Comparison of ENCODE assay signal across 8 cellular contexts in the genomic region with DNA sequence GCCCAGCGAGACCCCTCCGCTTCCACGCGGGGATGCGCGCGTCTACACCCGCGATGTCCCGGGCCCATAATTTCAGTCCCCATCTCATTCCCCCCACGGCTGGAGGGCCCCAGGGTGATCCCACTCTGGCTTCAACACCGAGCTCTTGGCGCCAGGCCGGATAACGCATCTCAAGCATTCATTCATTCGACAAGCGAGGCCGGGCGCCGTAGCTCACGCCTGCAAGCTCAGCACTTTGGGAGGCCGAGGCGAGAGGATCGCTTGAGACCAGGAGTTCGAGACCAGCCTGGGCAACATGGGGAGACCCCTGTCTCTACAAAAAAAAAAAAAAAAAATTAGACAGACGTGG. TPM values are rescaled to one million over a fixed set of nuclear protein-coding genes. Genes with fewer than 3 reads are reported as not detected.
DNase-seq lines count a peak whose midpoint lies in the region; ATAC-seq and TF ChIP-seq lines count a peak whose summit lies in the region.

No MANE protein-coding gene starts in this region.

- H3K9me3 ChIP-seq in ES-I3 (ENCODE audit: control insufficient read depth, insufficient read depth, low read length) = no peaks in the 10 kb centered on the region
- no peaks in the 10 kb centered on the region for H3K9me3 ChIP-seq in OCI-LY1 (ENCODE audit: low read length)
- H3K9me3 ChIP-seq in esophagus (ENCODE audit: control insufficient read depth in 2 of 2, insufficient read depth in 1 of 2, low read depth in 1 of 2, low read length in 1 of 2) = no peaks in the 10 kb centered on the region
- H3K9me3 ChIP-seq in trophoblast cell (ENCODE audit: insufficient read depth, low read depth, low read length) = peaks cover 3% of the 10 kb centered on the region

- H3K4me2 ChIP-seq in OCI-LY1 (ENCODE audit: low read length) = peak overlapping the region; percentile 76
- peak overlapping the region; percentile 64 for H3K4me2 ChIP-seq in trophoblast cell (ENCODE audit: low read length)

- no peaks in the 10 kb centered on the region for H3K9me2 ChIP-seq in OCI-LY1 (ENCODE audit: low read depth, low read length)

- no peak for ATAC-seq in HG03159 (IDR thresholded peaks at IDR 0.05; ENCODE audit: unreplicated experiment)

- H3K4me1 ChIP-seq in ES-I3 (ENCODE audit: insufficient read depth, low read length) = no peaks in the 10 kb centered on the region; the same call in 1 of the 2 replicates
- peaks cover 27% of the 10 kb centered on the region for H3K4me1 ChIP-seq in OCI-LY1 (ENCODE audit: insufficient read depth, low read length, severe bottlenecking)
- peaks cover 0 to 7% of the 10 kb centered on the region in 2 donors for H3K4me1 ChIP-seq in esophagus (ENCODE audit: control insufficient read depth in 2 of 2, insufficient read depth in 2 of 2, low read length in 1 of 2)
- H3K4me1 ChIP-seq in trophoblast cell (ENCODE audit: control insufficient read depth in 1 of 2, insufficient read depth in 2 of 2, low read length in 2 of 2) = peaks cover 6% of the 10 kb centered on the region in 2 experiments

- H2AFZ ChIP-seq in OCI-LY1 (ENCODE audit: low read length) (no peak overlapping the region), trophoblast cell (ENCODE audit: insufficient read depth, low read length, poor library complexity) (peak overlapping the region; percentile 80)

- H3K9ac ChIP-seq in ES-I3 (ENCODE audit: low read depth, low read length) = peak overlapping the region; percentile 72
- H3K9ac ChIP-seq in OCI-LY1 (ENCODE audit: low read length) = peak overlapping the region; percentile 72
- no peak overlapping the region for H3K9ac ChIP-seq in trophoblast cell (ENCODE audit: low read length)

- peak overlapping the region; percentile 43 for H4K12ac ChIP-seq in trophoblast cell (ENCODE audit: low read depth, low read length)

- H3K27ac ChIP-seq in OCI-LY1 (ENCODE audit: low read depth, low read length, poor library complexity, severe bottlenecking) (peak overlapping the region; percentile 59), esophagus (ENCODE audit: low read depth in 2 of 2, low read length in 1 of 2) (peak overlapping the region; percentile 60 to 87), trophoblast cell (ENCODE audit: low read depth, low read length) (no peak overlapping the region)

- H3K14ac ChIP-seq in trophoblast cell (ENCODE audit: low read length) = peak overlapping the region; percentile 74

- H4K91ac ChIP-seq in trophoblast cell (ENCODE audit: low read depth, low read length) = peak overlapping the region; percentile 67

- peak overlapping the region; percentile 39 for H2BK120ac ChIP-seq in trophoblast cell (ENCODE audit: insufficient read depth, low read length, poor library complexity)

- no peaks in the 10 kb centered on the region for H4K20me1 ChIP-seq in OCI-LY1 (ENCODE audit: insufficient read depth, low read length)

- peak overlapping the region; percentile 74 for H3K18ac ChIP-seq in trophoblast cell (ENCODE audit: low read length)

- no peak overlapping the region for H3K23ac ChIP-seq in trophoblast cell (ENCODE audit: low read length)

- no peaks in the 10 kb centered on the region for H3K36me3 ChIP-seq in ES-I3 (ENCODE audit: insufficient read depth, low read length)
- H3K36me3 ChIP-seq in OCI-LY1 (ENCODE audit: insufficient read depth, low read length) = peaks cover 23% of the 10 kb centered on the region
- H3K36me3 ChIP-seq in esophagus (ENCODE audit: control insufficient read depth in 2 of 2, insufficient read depth in 2 of 2, low read length in 1 of 2) = peaks cover 0 to 13% of the 10 kb centered on the region in 2 donors
- H3K36me3 ChIP-seq in trophoblast cell (ENCODE audit: control insufficient read depth in 1 of 2, insufficient read depth in 2 of 2, low read length in 2 of 2) = no peaks in the 10 kb centered on the region

- H2AK5ac ChIP-seq in trophoblast cell (ENCODE audit: low read length) = peak overlapping the region; percentile 40

- H3K27me3 ChIP-seq in OCI-LY1 (ENCODE audit: insufficient read depth, low read length) (no peaks in the 10 kb centered on the region), esophagus (ENCODE audit: control insufficient read depth in 1 of 2, insufficient read depth in 2 of 2, low read length in 2 of 2) (no peaks in the 10 kb centered on the region), trophoblast cell (ENCODE audit: insufficient read depth, low read length) (peaks cover 3% of the 10 kb centered on the region)

- WGBS in esophagus, 2 donors = 20 to 21% methylated on average over 26 of the region's 26 CpGs
- no CpG with 5 or more reads among the region's 26 CpGs for WGBS in trophoblast cell (ENCODE audit: extremely low coverage, insufficient coverage, insufficient read length)

- H3K79me2 ChIP-seq in OCI-LY1 (ENCODE audit: insufficient read depth, low read length) = no peaks in the 10 kb centered on the region
- H3K79me2 ChIP-seq in trophoblast cell (ENCODE audit: control insufficient read depth, insufficient read depth, low read length, poor library complexity) = peaks cover 2% of the 10 kb centered on the region

- H3K79me1 ChIP-seq in trophoblast cell (ENCODE audit: low read length) = peaks cover 4% of the 10 kb centered on the region

- H2BK5ac ChIP-seq in trophoblast cell (ENCODE audit: low read depth, low read length, poor library complexity) = no peak overlapping the region

- H2BK12ac ChIP-seq in trophoblast cell (ENCODE audit: low read length) = no peak overlapping the region

- H3K4me3 ChIP-seq in OCI-LY1 (ENCODE audit: low read depth, low read length, poor library complexity, severe bottlenecking) (peak overlapping the region; percentile 56), esophagus (ENCODE audit: low read depth in 1 of 2, low read length in 2 of 2) (peak overlapping the region; percentile 40 to 59), trophoblast cell (ENCODE audit: low read depth, low read length) (peak overlapping the region; percentile 62)

- no peak for TF ChIP-seq CTCF in OCI-LY1 (IDR thresholded peaks at IDR 0.05; ENCODE audit: low read length)

- peak overlapping the region; percentile 43 for H3K4ac ChIP-seq in trophoblast cell (ENCODE audit: low read depth, low read length)

- DNase-seq in trophoblast cell (peak in 1 of 2 donors; percentile 23), middle frontal gyrus (ENCODE audit: extremely low spot score, low spot score) (no peak), LoVo (ENCODE audit: low spot score) (no peak)
- DNase-seq in stimulated activated CD4-positive, alpha-beta T cell treated with anti-CD3 and anti-CD28 coated beads, Interleukin-2, amount 100 ng/mL, for 24 hours = no peak

- H4K8ac ChIP-seq in trophoblast cell (ENCODE audit: low read depth, low read length) = peak overlapping the region; percentile 89

- H3F3A ChIP-seq in OCI-LY1 (ENCODE audit: insufficient read depth, low read length) = no peaks in the 10 kb centered on the region

RNA-seq across cellular contexts. Expression of gene ANGPTL6, which starts 5.9 kb away (rescaled TPM):
- polyA plus RNA-seq in esophagus = under 1 TPM; 0.28 to 0.47 TPM
- 0.04 TPM in 1 of 2 replicates, not detected in the other for polyA plus RNA-seq in trophoblast cell (2013)

RNA-seq across cellular contexts. Expression of gene PPAN, which starts 9.6 kb away (rescaled TPM):
- polyA plus RNA-seq in esophagus = 10 to 100 TPM; 41.6 to 64.7 TPM
- polyA plus RNA-seq in trophoblast cell (2013) = 31.7 and 31.9 TPM in 2 replicates

RNA-seq across cellular contexts. Expression of gene SHFL, which starts 10.5 kb away (rescaled TPM):
- polyA plus RNA-seq in esophagus = 10 to 100 TPM; 15.7 to 22.9 TPM
- polyA plus RNA-seq in trophoblast cell (2013) = 1.2 and 1.3 TPM in 2 replicates

RNA-seq across cellular contexts. Expression of gene P2RY11, which starts 14.9 kb away (rescaled TPM):
- 10 to 100 TPM in 1 of 2 donors, 1 to 10 TPM in 1; 6.6 to 12.8 TPM for polyA plus RNA-seq in esophagus
- polyA plus RNA-seq in trophoblast cell (2013) = 4.1 and 4.5 TPM in 2 replicates

RNA-seq across cellular contexts. Expression of gene EIF3G, which starts 23.1 kb away (rescaled TPM):
- polyA plus RNA-seq in esophagus = 100 to 1,000 TPM in 1 of 2 donors, 10 to 100 TPM in 1; 85.4 to 163 TPM
- polyA plus RNA-seq in trophoblast cell (2013) = 186 and 187 TPM in 2 replicates
